ENCODE assay signal across 29 cellular contexts in the genomic region with DNA sequence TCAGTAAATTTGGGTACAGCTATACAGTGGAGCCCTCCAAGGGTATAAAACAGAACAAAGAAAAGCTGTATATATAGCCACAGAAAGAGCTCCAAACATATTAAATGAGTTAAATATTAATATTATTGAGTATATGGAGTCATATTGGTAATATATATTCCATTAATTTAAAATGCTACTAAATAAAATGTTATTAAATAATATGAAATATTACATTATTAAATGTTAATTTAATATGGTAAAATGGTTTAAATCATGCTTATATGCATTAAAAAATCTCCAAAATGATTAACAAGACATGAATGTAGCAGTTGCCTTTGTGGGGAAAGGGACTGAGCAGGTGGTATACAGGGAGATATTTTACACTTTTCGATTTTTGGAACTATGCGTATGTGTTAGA.
"Had no signal": no experiment of that assay in that cellular context is flagged by ENCODE, and none has a peak within 500 bp of the region (broad histone marks: within the 10 kb centered on the region; RNA-seq: fewer than 3 reads in every experiment).

No MANE protein-coding gene starts in this region.

- H3K27me3 ChIP-seq: ovary, right lobe of liver, sigmoid colon, spleen, suprapubic skin, testis, tibial nerve, upper lobe of left lung, vagina had no signal

- H3K36me3 ChIP-seq: ovary, prostate gland, right lobe of liver, sigmoid colon, suprapubic skin, tibial nerve, upper lobe of left lung, vagina had no signal

- H3K4me1 ChIP-seq: prostate gland, right lobe of liver, sigmoid colon, spleen, suprapubic skin, testis, tibial nerve, upper lobe of left lung, vagina had no signal

- FAIRE-seq: urothelium cell line had no signal

- ATAC-seq: naive thymus-derived CD8-positive, alpha-beta T cell; natural killer cell treated with Interleukin-12 subunit alpha and Interleukin-12 subunit beta and Interleukin-15 and Interleukin-18, amount 100 ng/mL, for 72 hours; right cardiac atrium; right lobe of liver; stimulated activated memory B cell treated with anti-CD40 and anti-IgM and Interleukin-4, amounts not matched to agents 10 μg/mL and 1 μg/mL and 100 μg/mL, for 72 hours; stimulated activated naive CD8-positive, alpha-beta T cell treated with anti-CD3 and anti-CD28 coated beads, Interleukin-15, amount 100 ng/mL, for 72 hours; stimulated activated naive CD8-positive, alpha-beta T cell treated with anti-CD3 and anti-CD28 coated beads, Interleukin-15, Interleukin-2, amounts not matched to agents 100 U/mL and 50 U/mL, for 24 hours had no signal

- H3K27ac ChIP-seq: ovary, prostate gland, right lobe of liver, sigmoid colon, spleen, suprapubic skin, testis, tibial nerve, upper lobe of left lung, vagina had no signal

- H3K9me3 ChIP-seq: ovary, prostate gland, right lobe of liver, sigmoid colon, spleen, suprapubic skin, testis, tibial nerve, upper lobe of left lung, vagina had no signal

- DNase-seq: naive B cell; naive thymus-derived CD8-positive, alpha-beta T cell; nephron progenitor cell; occipital lobe; ovary; right cardiac atrium; right lobe of liver; sigmoid colon; spleen; stimulated activated CD4-positive, alpha-beta T cell treated with anti-CD3 and anti-CD28 coated beads, Interleukin-12 subunit alpha, Interleukin-12 subunit beta, amount 100 ng/mL, for 4 hours; stimulated activated CD4-positive, alpha-beta T cell treated with anti-CD3 and anti-CD28 coated beads, Interleukin-1b, Interleukin-23, amount 100 ng/mL, for 48 hours; stimulated activated CD4-positive, alpha-beta T cell treated with anti-CD3 and anti-CD28 coated beads, Interleukin-4, amount 100 ng/mL, for 1 hour; stimulated activated CD4-positive, alpha-beta T cell treated with anti-CD3 and anti-CD28 coated beads, Interleukin-4, amount 100 ng/mL, for 4 hours; stimulated activated CD8-positive, alpha-beta memory T cell treated with anti-CD3 and anti-CD28 coated beads, Interleukin-4, amount 100 ng/mL, for 48 hours; stimulated activated naive CD4-positive, alpha-beta T cell; stimulated activated naive CD8-positive, alpha-beta T cell treated with anti-CD3 and anti-CD28 coated beads, Interleukin-15, amount 100 ng/mL, for 72 hours; stimulated activated naive CD8-positive, alpha-beta T cell treated with anti-CD3 and anti-CD28 coated beads, Interleukin-15, Interleukin-2, amounts not matched to agents 100 U/mL and 50 U/mL, for 24 hours; substantia nigra; testis; trophoblast cell; upper lobe of left lung had no signal

- H3K4me3 ChIP-seq: ovary, prostate gland, right lobe of liver, sigmoid colon, smooth muscle cell, spleen, suprapubic skin, testis, tibial nerve, upper lobe of left lung, vagina had no signal
